In genomic region chr5:78638423-78638822, GRCh38 we compare ENCODE assay signal across 8 cellular contexts. TPM values are rescaled to one million over a fixed set of nuclear protein-coding genes. Genes with fewer than 3 reads are reported as not detected.
DNase-seq lines count a peak whose midpoint lies in the region; ATAC-seq and TF ChIP-seq lines count a peak whose summit lies in the region.

No MANE protein-coding gene starts in this region.

- no peaks in the 10 kb centered on the region for H3K9me3 ChIP-seq in SJSA1 (replicated peaks)
- H3K9me3 ChIP-seq in psoas muscle: no peaks in the 10 kb centered on the region

- H3K4me3 ChIP-seq in SJSA1 (no peak overlapping the region), psoas muscle (no peak overlapping the region)

- no peak for TF ChIP-seq CTCF in psoas muscle (IDR thresholded peaks at IDR 0.05)

- peaks cover 8% of the 10 kb centered on the region for H3K36me3 ChIP-seq in SJSA1
- no peaks in the 10 kb centered on the region for H3K36me3 ChIP-seq in psoas muscle (ENCODE audit: insufficient read depth in 1 of 2, low read depth in 1 of 2)

- H3K27ac ChIP-seq in SJSA1: peak overlapping the region; percentile 42
- H3K27ac ChIP-seq in psoas muscle: no peak overlapping the region

- peak; percentile 72 to 91 (median 90) for ATAC-seq in psoas muscle
- ATAC-seq in GM21367 (IDR thresholded peaks at IDR 0.05; ENCODE audit: unreplicated experiment): no peak

- H3K27me3 ChIP-seq in SJSA1 (replicated peaks): no peaks in the 10 kb centered on the region
- H3K27me3 ChIP-seq in psoas muscle (ENCODE audit: insufficient read depth in 3 of 3, low read length in 2 of 3): no peaks in the 10 kb centered on the region

- intact Hi-C loops in psoas muscle (cut with DNase I): no loop called here

- DNase-seq in GM04503 (ENCODE audit: low read depth) (peak; percentile 96), SJSA1 (ENCODE audit: low read depth in 1 of 2, low spot score in 2 of 2) (peak; percentile 90 to 94), glomerular visceral epithelial cell (ENCODE audit: extremely low spot score) (peak; percentile 98), psoas muscle (peak; percentile 58 to 70), middle frontal gyrus (ENCODE audit: extremely low spot score, low spot score) (no peak), Kasumi-1 (lab: John Stamatoyannopoulos, UW) (no peak), CD1c-positive myeloid dendritic cell (ENCODE audit: extremely low spot score) (no peak)

- H3K4me1 ChIP-seq in SJSA1 (replicated peaks) (peaks cover 43% of the 10 kb centered on the region), psoas muscle (peaks cover 25% of the 10 kb centered on the region)

- 20 to 32% (median 30%) methylated on average over 10 of the region's 10 CpGs for WGBS in psoas muscle, 3 donors

RNA-seq across cellular contexts. Expression of gene LHFPL2, which starts 10.1 kb away (rescaled TPM):
- 19.3 and 45.7 TPM in 2 replicates for total RNA-seq in SJSA1 (2014; rRNA removed; shearing (Covaris generic))
- 1 to 10 TPM; 3.6 to 6.4 (median 4.8) TPM for total RNA-seq in psoas muscle
- 1 to 10 TPM; 1.1 to 2.5 (median 2.3) TPM for polyA plus RNA-seq in psoas muscle

Comparison
In these comparisons a context has a peak if more than half of its experiments do, and no peak if none do; other contexts are left out.
1. DNase-seq: peak in GM04503 (single experiment), SJSA1 (2 of 2), glomerular visceral epithelial cell (single experiment) and psoas muscle (2 of 2); none in middle frontal gyrus (single experiment), Kasumi-1 (0 of 2) and CD1c-positive myeloid dendritic cell (single experiment).